ENCODE assay signal across 11 cellular contexts in the genomic region with DNA sequence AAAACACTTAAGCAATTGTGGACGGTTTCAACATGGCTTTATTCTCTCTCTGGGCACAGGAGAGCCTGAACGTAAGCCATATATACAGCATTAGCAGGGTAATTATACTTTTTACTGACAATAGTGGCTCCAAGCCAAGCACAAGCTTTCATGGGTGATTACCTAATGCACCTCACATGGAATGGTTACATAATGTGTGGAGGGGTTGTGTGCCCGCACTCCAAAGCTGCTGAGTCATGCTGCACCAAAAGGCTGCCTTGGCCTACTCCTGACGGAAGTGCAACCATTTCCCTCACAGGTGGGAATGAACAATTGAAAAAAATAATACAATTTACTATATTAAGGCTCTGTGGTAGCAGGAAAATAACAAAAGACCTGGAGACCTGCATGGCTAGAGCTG.
DNase-seq lines count a peak whose midpoint lies in the region; ATAC-seq and TF ChIP-seq lines count a peak whose summit lies in the region.
"Had no signal": no experiment of that assay in that cellular context is flagged by ENCODE, and none has a peak within 500 bp of the region (broad histone marks: within the 10 kb centered on the region; RNA-seq: fewer than 3 reads in every experiment).

No MANE protein-coding gene starts in this region.

- TF ChIP-seq CTCF in adrenal gland (IDR thresholded peaks at IDR 0.05) (no peak), lower lobe of right lung (IDR thresholded peaks at IDR 0.05) (no peak), osteocyte (IDR thresholded peaks at IDR 0.05) (no peak)

- peaks cover 16% of the 10 kb centered on the region for H3K9me3 Mint-ChIP-seq in osteocyte (ENCODE audit: unreplicated experiment)

- no peak overlapping the region for H3K4me3 Mint-ChIP-seq in osteocyte (ENCODE audit: unreplicated experiment)
- H3K4me3 Mint-ChIP-seq: activated B cell treated with CpG ODN at 0.5 μM for 24 hours; CD8-positive, alpha-beta memory T cell had no signal

- no peaks in the 10 kb centered on the region for H3K27me3 Mint-ChIP-seq in osteocyte (ENCODE audit: unreplicated experiment)
- H3K27me3 Mint-ChIP-seq: activated B cell treated with CpG ODN at 0.5 μM for 24 hours had no signal

- DNase-seq in DMS53 treated with DMSO at 0.1 percent for 48 hours (lab: John Stamatoyannopoulos, UW; ENCODE audit: unreplicated experiment): peak; percentile 19
- peak; percentile 17 for DNase-seq in NCI-H1105 (lab: John Stamatoyannopoulos, UW)
- DNase-seq in adrenal gland: peak in 4 of 7 donors; percentile 12 to 38 (median 18)
- DNase-seq in lower lobe of right lung: peak; percentile 74
- DNase-seq in stimulated activated naive CD4-positive, alpha-beta T cell (lab: John Stamatoyannopoulos, UW): no peak
- no peak for DNase-seq in osteocyte (ENCODE audit: extremely low spot score, unreplicated experiment)
- DNase-seq: activated B cell treated with CpG ODN at 0.5 μM for 24 hours; activated effector memory CD4-positive, alpha-beta T cell treated with Interleukin-2 at 50 U/mL for 16 hours; CD8-positive, alpha-beta memory T cell had no signal

- 55 to 60% (median 58%) methylated on average over 4 of the region's 4 CpGs for WGBS in adrenal gland, 4 donors

- intact Hi-C loops in adrenal gland (cut with DNase I) (no loop called here), lower lobe of right lung (cut with DNase I) (no loop called here)

- H3K4me1 Mint-ChIP-seq in osteocyte (ENCODE audit: unreplicated experiment): no peaks in the 10 kb centered on the region
- H3K4me1 Mint-ChIP-seq: activated B cell treated with CpG ODN at 0.5 μM for 24 hours; CD8-positive, alpha-beta memory T cell had no signal

- H3K27ac Mint-ChIP-seq in osteocyte (ENCODE audit: unreplicated experiment): no peak overlapping the region
- H3K27ac Mint-ChIP-seq: activated B cell treated with CpG ODN at 0.5 μM for 24 hours; CD8-positive, alpha-beta memory T cell had no signal

- TF ChIP-seq POLR2A in adrenal gland (IDR thresholded peaks at IDR 0.05): no peak

- peak; percentile 87 to 94 for ATAC-seq in lower lobe of right lung
- no peak for ATAC-seq in HG03097 (IDR thresholded peaks at IDR 0.05; ENCODE audit: low FRiP score, unreplicated experiment)
- ATAC-seq in HG02798 (IDR thresholded peaks at IDR 0.05; ENCODE audit: poor library complexity, unreplicated experiment): no peak

- H3K4me3 ChIP-seq in adrenal gland (no peak overlapping the region), lower lobe of right lung (no peak overlapping the region)

- no peak overlapping the region for H3K27ac ChIP-seq in adrenal gland
- H3K27ac ChIP-seq in lower lobe of right lung: peak overlapping the region; percentile 38

- no peaks in the 10 kb centered on the region for H3K4me1 ChIP-seq in adrenal gland (replicated peaks in 1 of 2)
- no peaks in the 10 kb centered on the region for H3K4me1 ChIP-seq in lower lobe of right lung

- H3K36me3 Mint-ChIP-seq in osteocyte (ENCODE audit: unreplicated experiment): no peaks in the 10 kb centered on the region
- H3K36me3 Mint-ChIP-seq: CD8-positive, alpha-beta memory T cell had no signal

- no peaks in the 10 kb centered on the region for H3K9me3 ChIP-seq in adrenal gland (replicated peaks in 1 of 3)
- no peaks in the 10 kb centered on the region for H3K9me3 ChIP-seq in lower lobe of right lung

- no peaks in the 10 kb centered on the region for H3K36me3 ChIP-seq in adrenal gland (replicated peaks in 1 of 2)
- no peaks in the 10 kb centered on the region for H3K36me3 ChIP-seq in lower lobe of right lung

- no peaks in the 10 kb centered on the region for H3K27me3 ChIP-seq in adrenal gland
- H3K27me3 ChIP-seq in lower lobe of right lung (ENCODE audit: low read depth): no peaks in the 10 kb centered on the region

Comparison
In these comparisons a context has a peak if more than half of its experiments do, and no peak if none do; other contexts are left out.
1. DNase-seq: peak in DMS53 treated with DMSO at 0.1 percent for 48 hours (single experiment), NCI-H1105 (single experiment), adrenal gland (4 of 7) and lower lobe of right lung (single experiment); none in stimulated activated naive CD4-positive, alpha-beta T cell (0 of 6) and osteocyte (single experiment).
2. ATAC-seq: peak in lower lobe of right lung (2 of 2); none in HG03097 (single experiment) and HG02798 (single experiment).